Comparison of ENCODE assay signal across 6 cellular contexts in genomic region chr20:56991516-56991915, GRCh38.
"Had no signal": no experiment of that assay in that cellular context is flagged by ENCODE, and none has a peak within 500 bp of the region (broad histone marks: within the 10 kb centered on the region; RNA-seq: fewer than 3 reads in every experiment).

No MANE protein-coding gene starts in this region.

- H3K9me3 ChIP-seq: HAP-1 had no signal

- H2AFZ ChIP-seq: GM23248 had no signal

- H3K4me3 ChIP-seq: GM23248, HAP-1 had no signal

- H3K36me3 ChIP-seq: HAP-1 had no signal

- H3K9ac ChIP-seq: GM23248 had no signal

- H3K27ac ChIP-seq: GM23248, HL-60 had no signal

- DNase-seq: GM23248, GOT3, H7, HFFc6 had no signal
